Comparison of ENCODE assay signal across 14 cellular contexts in genomic region chr9:114395196-114395595, GRCh38. TPM values are rescaled to one million over a fixed set of nuclear protein-coding genes. Genes with fewer than 3 reads are reported as not detected.
DNase-seq lines count a peak whose midpoint lies in the region; ATAC-seq and TF ChIP-seq lines count a peak whose summit lies in the region.
"Had no signal": no experiment of that assay in that cellular context is flagged by ENCODE, and none has a peak within 500 bp of the region (broad histone marks: within the 10 kb centered on the region; RNA-seq: fewer than 3 reads in every experiment).

No MANE protein-coding gene starts in this region.

- H3K4me2 ChIP-seq in BLaER1 treated with 17β-estradiol and CSF1 and Interleukin-3, amounts not matched to agents 10 nM and 100 nM: peak overlapping the region; percentile 51 to 95 (median 86)
- peak overlapping the region; percentile 8 for H3K4me2 ChIP-seq in Karpas-422 (ENCODE audit: low read depth, low read length, poor library complexity, severe bottlenecking)

- H3K9me3 ChIP-seq in BLaER1 treated with 17β-estradiol and CSF1 and Interleukin-3, amounts not matched to agents 10 nM and 100 nM (replicated peaks in 1 of 11): no peaks in the 10 kb centered on the region
- no peaks in the 10 kb centered on the region for H3K9me3 ChIP-seq in Karpas-422 (ENCODE audit: low read length)
- H3K9me3 ChIP-seq: right lobe of liver, SJCRH30 had no signal

- H3K27me3 ChIP-seq in BLaER1 treated with 17β-estradiol and CSF1 and Interleukin-3, amounts not matched to agents 10 nM and 100 nM: no peaks in the 10 kb centered on the region
- no peaks in the 10 kb centered on the region for H3K27me3 ChIP-seq in Karpas-422 (ENCODE audit: low read length)
- H3K27me3 ChIP-seq: right lobe of liver, SJCRH30 had no signal

- no peak for ATAC-seq in central memory CD8-positive, alpha-beta T cell (replicated peaks; ENCODE audit: extremely low read depth, poor library complexity, severe bottlenecking)
- ATAC-seq: right lobe of liver had no signal

- H3K9me2 ChIP-seq in Karpas-422 (replicated peaks; ENCODE audit: insufficient read depth, low read length): no peaks in the 10 kb centered on the region

- peak overlapping the region in 10 of 11 experiments; percentile 4 to 90 (median 34); a peak in 19 of 22 replicates for H3K27ac ChIP-seq in BLaER1 treated with 17β-estradiol and CSF1 and Interleukin-3, amounts not matched to agents 10 nM and 100 nM
- H3K27ac ChIP-seq in Karpas-422 (ENCODE audit: low read length): peak overlapping the region; percentile 62
- H3K27ac ChIP-seq: SJCRH30 had no signal

- H3K4me1 ChIP-seq in BLaER1 treated with 17β-estradiol and CSF1 and Interleukin-3, amounts not matched to agents 10 nM and 100 nM: peaks cover 62 to 84% (median 81%) of the 10 kb centered on the region in 10 experiments
- H3K4me1 ChIP-seq in Karpas-422 (ENCODE audit: low read length): peaks cover 60% of the 10 kb centered on the region

- no peak for DNase-seq in Karpas-422
- no peak for DNase-seq in central memory CD8-positive, alpha-beta T cell (ENCODE audit: low spot score in 2 of 2)
- no peak for DNase-seq in neural crest cell (ENCODE audit: low read depth, low spot score)
- DNase-seq in Kasumi-1 (lab: John Stamatoyannopoulos, UW): no peak
- no peak for DNase-seq in NCI-H1092 treated with DMSO at 0.1 percent for 48 hours (lab: John Stamatoyannopoulos, UW)
- DNase-seq in activated gamma-delta T cell treated with Interleukin-2 at 50 U/mL for 16 hours: no peak
- DNase-seq in stimulated activated naive CD4-positive, alpha-beta T cell treated with Interleukin-2 at 50 U/mL for 16 hours (lab: John Stamatoyannopoulos, UW): no peak
- DNase-seq: activated CD8-positive, alpha-beta memory T cell treated with anti-CD3 and anti-CD28 coated beads, Interleukin-2, amount 50 U/mL, for 4 hours; DMS153; HCEC 1CT; NCI-H187; right lobe of liver; SJCRH30 had no signal

- peaks cover 0 to 45% (median 7%) of the 10 kb centered on the region in 11 experiments; a peak in 8 of 22 replicates for H3K36me3 ChIP-seq in BLaER1 treated with 17β-estradiol and CSF1 and Interleukin-3, amounts not matched to agents 10 nM and 100 nM
- no peaks in the 10 kb centered on the region for H3K36me3 ChIP-seq in Karpas-422 (ENCODE audit: insufficient read depth, low read length)
- H3K36me3 ChIP-seq: right lobe of liver, SJCRH30 had no signal

- H3K36me3 Mint-ChIP-seq in central memory CD8-positive, alpha-beta T cell (ENCODE audit: insufficient read depth): peaks cover 37% of the 10 kb centered on the region
- H3K36me3 Mint-ChIP-seq in neural crest cell (ENCODE audit: low read depth): no peaks in the 10 kb centered on the region

- peaks cover 0 to 23% (median 8%) of the 10 kb centered on the region in 11 experiments; a peak in 10 of 22 replicates for H4K20me1 ChIP-seq in BLaER1 treated with 17β-estradiol and CSF1 and Interleukin-3, amounts not matched to agents 10 nM and 100 nM
- H4K20me1 ChIP-seq in Karpas-422 (ENCODE audit: insufficient read depth, low read depth, low read length): no peaks in the 10 kb centered on the region

- peak overlapping the region; percentile 51 for H3K27ac Mint-ChIP-seq in central memory CD8-positive, alpha-beta T cell (ENCODE audit: low read depth)
- peak overlapping the region; percentile 19 for H3K27ac Mint-ChIP-seq in neural crest cell (ENCODE audit: unreplicated experiment)

- peaks cover 66% of the 10 kb centered on the region for H3K4me1 Mint-ChIP-seq in central memory CD8-positive, alpha-beta T cell
- peaks cover 26% of the 10 kb centered on the region for H3K4me1 Mint-ChIP-seq in neural crest cell

- peak overlapping the region; percentile 98 for H3K4me3 Mint-ChIP-seq in central memory CD8-positive, alpha-beta T cell
- no peak overlapping the region for H3K4me3 Mint-ChIP-seq in neural crest cell

- peaks cover 49% of the 10 kb centered on the region for H3K79me2 ChIP-seq in Karpas-422 (ENCODE audit: low read length)

- peak overlapping the region; percentile 10 to 87 (median 49); a peak in 20 of 22 replicates for H3K9ac ChIP-seq in BLaER1 treated with 17β-estradiol and CSF1 and Interleukin-3, amounts not matched to agents 10 nM and 100 nM
- H3K9ac ChIP-seq in Karpas-422 (ENCODE audit: low read length): peak overlapping the region; percentile 38

- H3K9me3 Mint-ChIP-seq in central memory CD8-positive, alpha-beta T cell: no peaks in the 10 kb centered on the region
- H3K9me3 Mint-ChIP-seq in neural crest cell: no peaks in the 10 kb centered on the region

- H3K4me3 ChIP-seq in BLaER1 treated with 17β-estradiol and CSF1 and Interleukin-3, amounts not matched to agents 10 nM and 100 nM: no peak overlapping the region
- no peak overlapping the region for H3K4me3 ChIP-seq in Karpas-422 (ENCODE audit: low read length)
- H3K4me3 ChIP-seq: right lobe of liver, SJCRH30 had no signal

- no peaks in the 10 kb centered on the region for H3K27me3 Mint-ChIP-seq in central memory CD8-positive, alpha-beta T cell
- no peaks in the 10 kb centered on the region for H3K27me3 Mint-ChIP-seq in neural crest cell (ENCODE audit: low read depth)

- no peak overlapping the region for H2AFZ ChIP-seq in Karpas-422 (ENCODE audit: low read length)

- no peak for TF ChIP-seq CTCF in neural crest cell (conservative IDR thresholded peaks at IDR 0.05)

RNA-seq across cellular contexts. Expression of gene AKNA, which starts 7.4 kb away (rescaled TPM):
- 77.9 and 122 TPM in 2 replicates for total RNA-seq in Karpas-422 (2014; rRNA removed; shearing (Covaris generic); ENCODE audit: low replicate concordance)
- 13.4 and 16.6 TPM in 2 replicates for total RNA-seq in neural crest cell
